ENCODE assay signal across 8 cellular contexts in the genomic region with DNA sequence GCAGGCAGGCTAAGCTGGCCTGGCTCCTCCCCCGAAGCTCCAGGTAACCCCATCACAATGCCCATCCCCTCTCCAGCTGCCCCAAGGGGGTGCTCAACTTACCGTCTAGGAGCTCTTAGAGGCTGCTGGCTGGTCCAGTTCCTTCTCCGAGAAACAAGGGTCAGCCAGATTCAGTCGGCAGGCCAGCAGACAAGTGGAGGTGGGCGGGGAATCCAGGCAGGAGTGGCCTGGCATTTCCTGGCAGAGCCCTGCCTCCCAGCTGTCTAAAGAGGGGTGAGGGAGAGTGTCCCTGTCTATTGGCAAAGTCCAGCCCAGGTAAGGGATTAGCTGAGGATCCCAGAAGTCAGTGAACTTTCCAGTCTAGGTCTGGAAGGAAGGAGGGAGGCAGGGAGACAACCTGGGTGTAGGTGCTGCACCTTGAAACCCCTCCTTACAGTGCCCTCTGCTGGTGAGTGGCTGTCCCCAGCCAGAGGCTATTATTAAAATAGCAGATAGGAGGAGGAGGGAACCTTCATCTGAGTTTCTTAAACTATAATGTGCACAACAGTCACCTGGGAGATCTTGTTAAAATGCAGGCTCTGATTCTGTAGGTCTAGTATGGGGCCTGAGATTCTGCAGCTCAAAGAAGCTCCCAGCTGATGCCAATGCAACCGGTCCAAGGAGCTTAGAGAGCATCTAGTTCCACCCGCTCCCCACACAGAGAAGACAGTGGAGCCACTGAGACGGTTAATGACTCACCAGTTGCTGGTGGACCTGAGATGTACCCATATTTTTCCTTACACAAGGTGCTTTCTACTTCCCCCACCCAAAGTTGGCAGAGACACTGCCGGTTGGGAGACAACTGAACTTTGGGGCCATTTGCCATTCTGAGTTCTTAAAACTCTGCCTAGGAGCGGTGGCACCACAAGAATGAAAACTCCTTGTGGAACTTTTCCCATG. TPM values are rescaled to one million over a fixed set of nuclear protein-coding genes. Genes with fewer than 3 reads are reported as not detected.
DNase-seq lines count a peak whose midpoint lies in the region; ATAC-seq and TF ChIP-seq lines count a peak whose summit lies in the region.

Gene UNC5CL, minus strand, starts transcription at position 162 of the 939 bp plus-strand sequence. CDS start 4,147 bp downstream, outside the sequence.

- H3K27ac ChIP-seq in C4-2B (no peak within 1 kb of the TSS), PC-3 (ENCODE audit: low read length) (no peak within 1 kb of the TSS), cardiac muscle cell (no peak within 1 kb of the TSS)

- CTCF ChIA-PET in PC-3 (lab: Charles Lee): interaction anchor here (0.5 kb wide), 1 partner anchor 1942 kb away, joined by 3 read pairs; no protein-coding TSS in a partner anchor

- H4K20me1 ChIP-seq in PC-3 (ENCODE audit: low read length): no peaks in the 10 kb centered on the region

- H3K9me2 ChIP-seq in PC-3 (replicated peaks; ENCODE audit: low read length): no peaks in the 10 kb centered on the region

- H3K4me3 ChIP-seq in PC-3 (ENCODE audit: low read length): no peak within 1 kb of the TSS
- no peak within 1 kb of the TSS for H3K4me3 ChIP-seq in cardiac muscle cell

- H3K79me2 ChIP-seq in PC-3 (ENCODE audit: low read length): no peaks in the 10 kb centered on the region

- DNase-seq in H4 (ENCODE audit: low spot score) (peak; percentile 50), PC-3 (peak; percentile 76), cardiac muscle cell (ENCODE audit: low read depth in 1 of 2, low spot score in 1 of 2) (peak; percentile 30 to 64)
- peak; percentile 25 for DNase-seq in activated gamma-delta T cell treated with anti-CD3 and anti-CD28 coated beads, Interleukin-2, amount 50 U/mL, for 16 hours (ENCODE audit: low read depth)
- DNase-seq in stimulated activated CD4-positive, alpha-beta T cell treated with anti-CD3 and anti-CD28 coated beads, Interleukin-12 subunit alpha, Interleukin-12 subunit beta, amount 100 ng/mL, for 4 hours: peak; percentile 48

- peak; percentile 95 for TF ChIP-seq CTCF in C4-2B (conservative IDR thresholded peaks at IDR 0.05)
- peak; percentile 94 for TF ChIP-seq CTCF in PC-3 (conservative IDR thresholded peaks at IDR 0.05; ENCODE audit: low read depth, low read length)
- peak; percentile 75 for TF ChIP-seq CTCF in cardiac muscle cell (IDR thresholded peaks at IDR 0.05; ENCODE audit: low read depth, low read length)

- H3K27me3 ChIP-seq in PC-3 (ENCODE audit: low read length): no peaks in the 10 kb centered on the region
- no peaks in the 10 kb centered on the region for H3K27me3 ChIP-seq in cardiac muscle cell

- H3K36me3 ChIP-seq in PC-3 (ENCODE audit: low read depth, low read length) (no peaks in the 10 kb centered on the region), cardiac muscle cell (no peaks in the 10 kb centered on the region)

- ATAC-seq in PC-3: peak; percentile 65
- no peak for ATAC-seq in HG02970 (IDR thresholded peaks at IDR 0.05; ENCODE audit: low FRiP score, unreplicated experiment)
- ATAC-seq in GM21576 (IDR thresholded peaks at IDR 0.05; ENCODE audit: unreplicated experiment): no peak

- intact Hi-C loops in PC-3 (cut with micrococcal nuclease): no loop called here

- H2AFZ ChIP-seq in PC-3 (ENCODE audit: low read length): peak within 1 kb of the TSS; percentile 62

- no peaks in the 10 kb centered on the region for H3K9me3 ChIP-seq in PC-3 (ENCODE audit: low read length)
- H3K9me3 ChIP-seq in cardiac muscle cell (ENCODE audit: low read depth): no peaks in the 10 kb centered on the region

- peak within 1 kb of the TSS; percentile 47 for H3K4me2 ChIP-seq in PC-3 (ENCODE audit: low read length)

- POLR2A ChIA-PET in PC-3 (lab: Charles Lee; ENCODE audit: unreplicated experiment): no interaction called here

- no peak within 1 kb of the TSS for H3K9ac ChIP-seq in PC-3 (ENCODE audit: low read length)

- BruUV-seq in PC-3 (replicated peaks; lab: Mats Ljungman, UMichigan): no TSS peak

- H3F3A ChIP-seq in PC-3 (ENCODE audit: low read length, unreplicated experiment): no peaks in the 10 kb centered on the region

- H3K4me1 ChIP-seq in PC-3 (ENCODE audit: insufficient read depth, low read length) (peaks cover 22% of the 10 kb centered on the region), cardiac muscle cell (ENCODE audit: low read depth) (peaks cover 22% of the 10 kb centered on the region)

RNA-seq across cellular contexts. Expression of gene UNC5CL, which starts in this region (rescaled TPM):
- 0.25 and 0.27 TPM in 2 replicates for total RNA-seq in H4 (2014; rRNA removed; shearing (Covaris generic))
- total RNA-seq in PC-3 (2014; rRNA removed): 0.58 and 1.4 TPM in 2 replicates
- total RNA-seq in cardiac muscle cell: 7.6 and 13.9 TPM in 2 replicates
- polyA plus RNA-seq in cardiac muscle cell: 3.3 and 5.3 TPM in 2 replicates

Comparison
In these comparisons a context has a peak if more than half of its experiments do, and no peak if none do; other contexts are left out.
1. Peak in DNase-seq in H4; RNA of the gene not detected or under 1 TPM.
2. DNase-seq: peak in every context shown above with its lines; median percentile 76 in PC-3; 50 in H4; 48 in stimulated activated CD4-positive, alpha-beta T cell treated with anti-CD3 and anti-CD28 coated beads, Interleukin-12 subunit alpha, Interleukin-12 subunit beta, amount 100 ng/mL, for 4 hours; 47 in cardiac muscle cell; 25 in activated gamma-delta T cell treated with anti-CD3 and anti-CD28 coated beads, Interleukin-2, amount 50 U/mL, for 16 hours.